Comparison of ENCODE assay signal across 2 cellular contexts in genomic region chr9:6542617-6543016, GRCh38.
DNase-seq lines count a peak whose midpoint lies in the region; ATAC-seq, FAIRE-seq and TF ChIP-seq lines count a peak whose summit lies in the region.
"Not testable (repeated sequence)": the region's sequence is repeated elsewhere in the genome, so short reads cannot be mapped to it uniquely, and the experiment has no call there.

No MANE protein-coding gene starts in this region.

- not testable (repeated sequence) for H3K4me2 ChIP-seq in HepG2 (ENCODE audit: low read depth, low read length)

- H3K27ac Mint-ChIP-seq in nephron progenitor cell, result peak overlapping the region; percentile 39

- not testable (repeated sequence) for H3K9me3 ChIP-seq in HepG2 (ENCODE audit: low read length)

- TF ChIP-seq RAD21 in HepG2 (CRISPR knock-in tag; IDR thresholded peaks at IDR 0.05), result not testable (repeated sequence)

- H3K27me3 Mint-ChIP-seq in nephron progenitor cell (ENCODE audit: low read depth, poor library complexity), result not testable (repeated sequence)

- 59% methylated on average over 5 of the region's 5 CpGs for WGBS in HepG2 (ENCODE audit: low lambda C conversion rate)

- H3K4me1 Mint-ChIP-seq in nephron progenitor cell, result peaks cover 20% of the 10 kb centered on the region

- in situ Hi-C loops in HepG2 (cut with HindIII; ENCODE audit: extremely low pct_ligation_motif_present, low pct_unique_long_range_greater_than_20kb), result not testable (repeated sequence)

- POLR2A ChIA-PET in HepG2 (lab: Yijun Ruan, JAX), result interaction anchor here (0.5 to 0.7 kb wide), 2 partner anchors 12 to 139 kb away, joined by 3 read pairs; no protein-coding TSS in a partner anchor

- not testable (repeated sequence) for H3K79me2 ChIP-seq in HepG2 (ENCODE audit: insufficient read depth, low read length)

- BruUV-seq in HepG2 (replicated peaks; lab: Mats Ljungman, UMichigan), result not testable (repeated sequence)

- H3K4me3 Mint-ChIP-seq in nephron progenitor cell, result not testable (repeated sequence)

- TF ChIP-seq POLR2A in HepG2 (IDR thresholded peaks at IDR 0.05; ENCODE audit: insufficient read depth in 1 of 2, low read depth in 2 of 2, low read length in 2 of 2), result not testable (repeated sequence)

- H4K20me1 ChIP-seq in HepG2 (ENCODE audit: insufficient read depth, low read length), result not testable (repeated sequence)

- not testable (repeated sequence) for H3K27me3 ChIP-seq in HepG2 (ENCODE audit: control insufficient read depth in 1 of 2, insufficient read depth in 2 of 2, low read length in 2 of 2)

- 0 out of 2 replicates have a peak overlapping the region, but pooled peaks have one; percentile 8 for H3K9ac ChIP-seq in HepG2 (ENCODE audit: insufficient read depth, low read depth, low read length)

- H3K9me3 Mint-ChIP-seq in nephron progenitor cell, result not testable (repeated sequence)

- intact Hi-C loops in HepG2 (cut with micrococcal nuclease; ENCODE audit: unreplicated experiment), result not testable (repeated sequence)

- FAIRE-seq in HepG2 (lab: Jason Lieb, UNC), result not testable (repeated sequence)

- peaks cover 14% of the 10 kb centered on the region for H3K4me1 ChIP-seq in HepG2 (ENCODE audit: insufficient read depth, low read length)

- H3K4me3 ChIP-seq in HepG2 (replicated peaks in 1 of 3; ENCODE audit: insufficient read depth in 1 of 3, low read depth in 2 of 3, low read length in 3 of 3), result not testable (repeated sequence)

- not testable (repeated sequence) for H2AFZ ChIP-seq in HepG2 (ENCODE audit: low read length)

- H3K27ac ChIP-seq in HepG2 (ENCODE audit: extremely low read length, insufficient read depth, low read length), result peak overlapping the region; percentile 61

- ATAC-seq in HepG2, result peak; percentile 71

- CTCF ChIA-PET in HepG2 (lab: Yijun Ruan, JAX; ENCODE audit: low intra/inter-chr PET ratio, low total read pairs), result not testable (repeated sequence)

- peaks cover 6 to 39% of the 10 kb centered on the region in 2 experiments; a peak in 4 of 5 replicates for H3K36me3 ChIP-seq in HepG2 (replicated peaks in 1 of 2; ENCODE audit: control insufficient read depth in 1 of 2, insufficient read depth in 2 of 2, low read length in 2 of 2)

- TF ChIP-seq EP300 in HepG2 (IDR thresholded peaks at IDR 0.05; ENCODE audit: low read depth in 2 of 2, low read length in 2 of 2); HepG2 (CRISPR knock-in tag; IDR thresholded peaks at IDR 0.05; ENCODE audit: borderline replicate concordance): not testable (repeated sequence)

- TF ChIP-seq CTCF in HepG2 (CRISPR knock-in tag; IDR thresholded peaks at IDR 0.05); nephron progenitor cell (IDR thresholded peaks at IDR 0.05): not testable (repeated sequence)

- DNase-seq in HepG2 (ENCODE audit: low spot score); nephron progenitor cell: not testable (repeated sequence)

- not testable (repeated sequence) for H3K36me3 Mint-ChIP-seq in nephron progenitor cell (ENCODE audit: low read depth)

TF ChIP-seq in HepG2, 621 proteins besides CTCF, POLR2A, EP300 and RAD21:
- TF ChIP-seq, protein P1, sequence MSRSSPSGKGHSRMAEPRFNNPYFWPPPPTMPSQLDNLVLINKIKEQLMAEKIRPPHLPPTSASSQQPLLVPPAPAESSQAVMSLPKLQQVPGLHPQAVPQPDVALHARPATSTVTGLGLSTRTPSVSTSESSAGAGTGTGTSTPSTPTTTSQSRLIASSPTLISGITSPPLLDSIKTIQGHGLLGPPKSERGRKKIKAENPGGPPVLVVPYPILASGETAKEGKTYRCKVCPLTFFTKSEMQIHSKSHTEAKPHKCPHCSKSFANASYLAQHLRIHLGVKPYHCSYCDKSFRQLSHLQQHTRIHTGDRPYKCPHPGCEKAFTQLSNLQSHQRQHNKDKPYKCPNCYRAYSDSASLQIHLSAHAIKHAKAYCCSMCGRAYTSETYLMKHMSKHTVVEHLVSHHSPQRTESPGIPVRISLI (CRISPR knock-in tag; IDR thresholded peaks at IDR 0.05; ENCODE audit: borderline replicate concordance), result peak; percentile 33; the same call in 1 of the 2 replicates
- TF ChIP-seq TEAD3 (CRISPR knock-in tag; optimal IDR thresholded peaks at IDR 0.05; ENCODE audit: borderline replicate concordance), result peak; percentile 71
- peak; percentile 31; the same call in 1 of the 2 replicates for TF ChIP-seq SALL1 (CRISPR knock-in tag; IDR thresholded peaks at IDR 0.05)
- 0 out of 2 replicates have a peak, but pooled peaks have one; percentile 42 for TF ChIP-seq NR2F6 (IDR thresholded peaks at IDR 0.05)
- 0 out of 2 replicates have a peak, but pooled peaks have one; percentile 33 for TF ChIP-seq NR2F6 (CRISPR knock-in tag; IDR thresholded peaks at IDR 0.05)
